In the genomic region with DNA sequence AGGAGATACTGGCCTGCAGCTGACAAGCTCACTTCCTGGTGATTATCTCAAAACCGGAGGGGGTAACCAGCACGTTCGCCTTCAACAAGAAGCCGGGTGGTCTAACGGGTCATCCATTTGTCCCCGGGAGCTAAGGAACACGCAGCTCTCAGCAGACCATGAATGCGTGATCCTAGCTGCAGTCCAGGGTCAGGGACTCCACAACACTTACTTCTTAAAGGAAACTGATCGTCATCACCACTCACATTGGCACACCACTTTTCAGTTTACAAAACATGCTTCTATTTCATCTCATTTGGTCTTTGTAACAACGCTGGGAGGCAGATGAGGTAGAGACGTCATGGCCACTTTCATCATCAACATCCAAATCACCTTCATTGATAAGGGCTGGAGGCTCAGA, we compare ENCODE assay signal across 22 cellular contexts. TPM values are rescaled to one million over a fixed set of nuclear protein-coding genes. Genes with fewer than 3 reads are reported as not detected.
DNase-seq lines count a peak whose midpoint lies in the region; ATAC-seq, FAIRE-seq and TF ChIP-seq lines count a peak whose summit lies in the region.
"Had no signal": no experiment of that assay in that cellular context is flagged by ENCODE, and none has a peak within 500 bp of the region (broad histone marks: within the 10 kb centered on the region; RNA-seq: fewer than 3 reads in every experiment).

No MANE protein-coding gene starts in this region.

- TF ChIP-seq POLR2A in H1 (IDR thresholded peaks at IDR 0.05; ENCODE audit: control extremely low read depth in 1 of 2, low read depth in 2 of 2, low read length in 2 of 2) = no peak

- no peak overlapping the region for H3K9ac ChIP-seq in H1 (replicated peaks in 1 of 4; ENCODE audit: extremely low read depth in 1 of 4, low read depth in 3 of 4, low read length in 3 of 4)
- H3K9ac ChIP-seq in MM.1S (ENCODE audit: low read length) = no peak overlapping the region

- CTCF ChIA-PET in H1 (lab: Charles Lee; ENCODE audit: partially characterized antibody) = interaction anchor here (0.9 to 2.4 kb wide), 6 partner anchors 17 to 86 kb away, joined by 3 to 8 read pairs (median 5); no protein-coding TSS in a partner anchor

- H3K14ac ChIP-seq in H1 (ENCODE audit: insufficient read length) = no peak overlapping the region

- TF ChIP-seq EP300 in H1 (IDR thresholded peaks at IDR 0.05; ENCODE audit: borderline replicate concordance in 1 of 2, low read depth in 2 of 2, low read length in 2 of 2) = no peak

- peaks cover 54% of the 10 kb centered on the region for H3K4me1 Mint-ChIP-seq in stimulated activated naive CD8-positive, alpha-beta T cell treated with anti-CD3 and anti-CD28 coated beads, Interleukin-15, Interleukin-2, amounts not matched to agents 100 ng/mL and 50 ng/mL, for 24 hours (ENCODE audit: low read depth)
- H3K4me1 Mint-ChIP-seq in T-helper 17 cell = peaks cover 42% of the 10 kb centered on the region

- H3K23me2 ChIP-seq in H1 (ENCODE audit: low read depth, low read length) = no peaks in the 10 kb centered on the region

- H2AFZ ChIP-seq in H1 (ENCODE audit: low read length) (no peak overlapping the region), MM.1S (ENCODE audit: low read length) (no peak overlapping the region)
- H2AFZ ChIP-seq: GM23338 had no signal

- 89% methylated on average over 11 of the region's 11 CpGs; no CpG with 5 or more reads in 1 of the 2 experiments for WGBS in H1 (ENCODE audit: extremely low coverage in 1 of 2, insufficient coverage in 1 of 2, insufficient read length in 1 of 2, insufficient replicate concordance in 2 of 2, low coverage in 1 of 2, low lambda C conversion rate in 2 of 2, missing lambda C conversion rate in 1 of 2), 2 experiments

- H2BK15ac ChIP-seq in H1 (ENCODE audit: low read length) = no peak overlapping the region

- H4K5ac ChIP-seq in H1 (ENCODE audit: insufficient read length, low read depth, low read length) = no peak overlapping the region

- no peak for DNase-seq in stimulated activated naive CD8-positive, alpha-beta T cell treated with anti-CD3 and anti-CD28 coated beads, Interleukin-15, Interleukin-2, amounts not matched to agents 100 U/mL and 50 U/mL, for 24 hours
- DNase-seq in T-helper 17 cell = no peak
- no peak for DNase-seq in H1 (ENCODE audit: low read depth in 1 of 2, low spot score in 2 of 2)
- no peak for DNase-seq in sciatic nerve (ENCODE audit: low spot score)
- DNase-seq in MM.1S = no peak
- DNase-seq in Kasumi-1 (lab: John Stamatoyannopoulos, UW) = no peak
- no peak for DNase-seq in upper lobe of right lung
- DNase-seq: activated CD4-positive, alpha-beta T cell treated with anti-CD3 and anti-CD28 coated beads, Interleukin-2, amount 50 U/mL, for 48 hours; activated gamma-delta T cell; BE2C; DMS153; foreskin keratinocyte; NCI-H1048; NCI-H526 treated with DMSO at 0.1 percent for 48 hours; pancreas; PC-3; stimulated activated CD4-positive, alpha-beta T cell treated with anti-CD3 and anti-CD28 coated beads, Interleukin-4, amount 100 ng/mL, for 24 hours; stimulated activated CD8-positive, alpha-beta memory T cell treated with anti-CD3 and anti-CD28 coated beads, Interleukin-4, amount 100 ng/mL, for 48 hours; thyroid gland had no signal

- no peak overlapping the region for H2BK12ac ChIP-seq in H1 (ENCODE audit: low read depth, low read length)

- H3F3A ChIP-seq in MM.1S (ENCODE audit: insufficient read depth, low read length) = no peaks in the 10 kb centered on the region

- H2AK5ac ChIP-seq in H1 (ENCODE audit: low read depth, low read length) = no peak overlapping the region

- H3K9me3 Mint-ChIP-seq in stimulated activated naive CD8-positive, alpha-beta T cell treated with anti-CD3 and anti-CD28 coated beads, Interleukin-15, Interleukin-2, amounts not matched to agents 100 ng/mL and 50 ng/mL, for 24 hours = no peaks in the 10 kb centered on the region
- H3K9me3 Mint-ChIP-seq: GM23338 had no signal

- peaks cover 0 to 13% (median 3%) of the 10 kb centered on the region in 4 experiments; a peak in 6 of 8 replicates for H3K36me3 ChIP-seq in H1 (ENCODE audit: control insufficient read depth in 2 of 4, insufficient read depth in 4 of 4, low read length in 3 of 4)
- no peaks in the 10 kb centered on the region for H3K36me3 ChIP-seq in MM.1S (replicated peaks; ENCODE audit: insufficient read depth, low read length)
- peaks cover 13% of the 10 kb centered on the region for H3K36me3 ChIP-seq in upper lobe of right lung
- H3K36me3 ChIP-seq: BE2C, pancreas, thyroid gland had no signal

- H4K8ac ChIP-seq in H1 (ENCODE audit: extremely low read depth, insufficient read depth, low read length) = no peak overlapping the region

- POLR2A ChIA-PET in H1 (lab: Charles Lee; ENCODE audit: partially characterized antibody) = no interaction called here

- H3K9me3 ChIP-seq in T-helper 17 cell (ENCODE audit: control insufficient read depth, low read length, poor library complexity, severe bottlenecking) = no peaks in the 10 kb centered on the region
- no peaks in the 10 kb centered on the region for H3K9me3 ChIP-seq in H1 (ENCODE audit: insufficient read depth in 2 of 2, low read depth in 1 of 2, low read length in 1 of 2)
- H3K9me3 ChIP-seq in MM.1S (replicated peaks; ENCODE audit: insufficient read depth, low read length) = no peaks in the 10 kb centered on the region
- no peaks in the 10 kb centered on the region for H3K9me3 ChIP-seq in upper lobe of right lung
- H3K9me3 ChIP-seq: BE2C, pancreas, thyroid gland had no signal

- H2BK5ac ChIP-seq in H1 (ENCODE audit: low read depth, low read length) = peak overlapping the region; percentile 45; the same call in 1 of the 2 replicates

- intact Hi-C loops in sciatic nerve (cut with DNase I) = no loop called here
- intact Hi-C loops in upper lobe of right lung (cut with DNase I) = no loop called here

- H4K20me1 ChIP-seq in H1 (replicated peaks in 1 of 2; ENCODE audit: control insufficient read depth in 1 of 2, insufficient read depth in 2 of 2, low read length in 2 of 2) = peaks cover 11 to 25% of the 10 kb centered on the region in 2 experiments
- no peaks in the 10 kb centered on the region for H4K20me1 ChIP-seq in MM.1S (ENCODE audit: insufficient read depth, low read length)

- TF ChIP-seq CTCF in H1 (IDR thresholded peaks at IDR 0.05; ENCODE audit: control extremely low read depth in 1 of 3, insufficient read depth in 1 of 3, low read depth in 1 of 3, low read length in 3 of 3) (no peak), MM.1S (IDR thresholded peaks at IDR 0.05; ENCODE audit: low read length) (no peak), upper lobe of right lung (IDR thresholded peaks at IDR 0.05) (no peak)

- peak overlapping the region; percentile 32 for H3K27ac Mint-ChIP-seq in stimulated activated naive CD8-positive, alpha-beta T cell treated with anti-CD3 and anti-CD28 coated beads, Interleukin-15, Interleukin-2, amounts not matched to agents 100 ng/mL and 50 ng/mL, for 24 hours
- H3K27ac Mint-ChIP-seq in T-helper 17 cell = peak overlapping the region; percentile 99
- H3K27ac Mint-ChIP-seq: GM23338 had no signal

- H3K4ac ChIP-seq in H1 (replicated peaks; ENCODE audit: insufficient read length, low read depth, low read length) = no peak overlapping the region

- H3K18ac ChIP-seq in H1 (ENCODE audit: extremely low read depth, low read length) = no peak overlapping the region

- no peak for TF ChIP-seq RAD21 in H1 (IDR thresholded peaks at IDR 0.05 in 1 of 2, conservative IDR thresholded peaks at IDR 0.05 in 1 of 2; ENCODE audit: low read depth in 2 of 2, low read length in 2 of 2)

- no peak overlapping the region for H3K56ac ChIP-seq in H1 (replicated peaks; ENCODE audit: insufficient read length, low read depth, low read length)

- peaks cover 76% of the 10 kb centered on the region for H3K36me3 Mint-ChIP-seq in stimulated activated naive CD8-positive, alpha-beta T cell treated with anti-CD3 and anti-CD28 coated beads, Interleukin-15, Interleukin-2, amounts not matched to agents 100 ng/mL and 50 ng/mL, for 24 hours (ENCODE audit: low read depth)
- H3K36me3 Mint-ChIP-seq in T-helper 17 cell (ENCODE audit: low read depth) = peaks cover 3% of the 10 kb centered on the region

- H3K4me2 ChIP-seq in H1 (ENCODE audit: insufficient read depth in 1 of 2, low read depth in 2 of 2, low read length in 2 of 2) = no peak overlapping the region
- H3K4me2 ChIP-seq in MM.1S (ENCODE audit: low read depth, low read length) = no peak overlapping the region
- H3K4me2 ChIP-seq: GM23338 had no signal

- ATAC-seq in stimulated activated naive CD8-positive, alpha-beta T cell treated with anti-CD3 and anti-CD28 coated beads, Interleukin-15, Interleukin-2, amounts not matched to agents 100 U/mL and 50 U/mL, for 24 hours = no peak
- ATAC-seq in T-helper 17 cell (no peak), sciatic nerve (no peak), upper lobe of right lung (no peak)
- ATAC-seq: foreskin keratinocyte, GM23338, pancreas, PC-3 had no signal

- H3K27me3 Mint-ChIP-seq in stimulated activated naive CD8-positive, alpha-beta T cell treated with anti-CD3 and anti-CD28 coated beads, Interleukin-15, Interleukin-2, amounts not matched to agents 100 ng/mL and 50 ng/mL, for 24 hours = no peaks in the 10 kb centered on the region
- no peaks in the 10 kb centered on the region for H3K27me3 Mint-ChIP-seq in T-helper 17 cell
- H3K27me3 Mint-ChIP-seq: brain had no signal

- H3K23ac ChIP-seq in H1 (ENCODE audit: insufficient read length) = no peak overlapping the region

- no peak overlapping the region for H4K91ac ChIP-seq in H1 (replicated peaks; ENCODE audit: insufficient read length, low read length)

- H3K79me2 ChIP-seq in H1 (ENCODE audit: control insufficient read depth in 1 of 2, insufficient read depth in 2 of 2, low read length in 2 of 2) (peaks cover 5 to 43% of the 10 kb centered on the region in 2 experiments; a peak in 3 of 4 replicates), MM.1S (ENCODE audit: low read length) (no peaks in the 10 kb centered on the region)

- H2BK120ac ChIP-seq in H1 (replicated peaks; ENCODE audit: low read depth, low read length) = no peak overlapping the region

- H3K27me3 ChIP-seq in H1 (replicated peaks in 1 of 4; ENCODE audit: control insufficient read depth in 3 of 4, extremely low read depth in 1 of 4, insufficient read depth in 3 of 4, low read length in 3 of 4) (peaks cover 0 to 2% (median 0%) of the 10 kb centered on the region in 4 experiments; a peak in 2 of 7 replicates), MM.1S (replicated peaks; ENCODE audit: insufficient read depth, low read length) (no peaks in the 10 kb centered on the region), upper lobe of right lung (no peaks in the 10 kb centered on the region)
- H3K27me3 ChIP-seq: BE2C, foreskin keratinocyte, pancreas, thyroid gland had no signal

- H3K4me1 ChIP-seq in H1 (replicated peaks in 1 of 4; ENCODE audit: control insufficient read depth in 3 of 4, insufficient read depth in 4 of 4, low read length in 3 of 4) (peaks cover 0 to 8% (median 3%) of the 10 kb centered on the region in 4 experiments; a peak in 4 of 7 replicates), MM.1S (ENCODE audit: low read length) (no peaks in the 10 kb centered on the region), upper lobe of right lung (peaks cover 22% of the 10 kb centered on the region)
- H3K4me1 ChIP-seq: BE2C, foreskin keratinocyte, thyroid gland had no signal

- H3K79me1 ChIP-seq in H1 (ENCODE audit: low read depth, low read length) = peaks cover 12% of the 10 kb centered on the region

- no peak for FAIRE-seq in H1 (lab: Jason Lieb, UNC)
- FAIRE-seq: pancreas had no signal

- H2BK20ac ChIP-seq in H1 (ENCODE audit: low read length) = no peak overlapping the region

- H3K4me3 Mint-ChIP-seq in stimulated activated naive CD8-positive, alpha-beta T cell treated with anti-CD3 and anti-CD28 coated beads, Interleukin-15, Interleukin-2, amounts not matched to agents 100 ng/mL and 50 ng/mL, for 24 hours = no peak overlapping the region
- peak overlapping the region; percentile 60 for H3K4me3 Mint-ChIP-seq in T-helper 17 cell
- H3K4me3 Mint-ChIP-seq: brain, GM23338 had no signal

- H3K4me3 ChIP-seq in H1 (ENCODE audit: extremely low read depth in 1 of 4, insufficient read depth in 2 of 4, low read depth in 3 of 4, low read length in 4 of 4) (no peak overlapping the region), MM.1S (ENCODE audit: low read length) (no peak overlapping the region), upper lobe of right lung (no peak overlapping the region)
- H3K4me3 ChIP-seq: GM23338, pancreas, thyroid gland had no signal

- H3K27ac ChIP-seq in H1 (ENCODE audit: low read depth, low read length) (no peak overlapping the region), MM.1S (ENCODE audit: low read length) (no peak overlapping the region), upper lobe of right lung (no peak overlapping the region)
- H3K27ac ChIP-seq: foreskin keratinocyte, pancreas, thyroid gland had no signal

- H3K9me2 ChIP-seq in MM.1S (replicated peaks; ENCODE audit: insufficient read depth, low read length) = no peaks in the 10 kb centered on the region

RNA-seq across cellular contexts. Expression of gene COTL1, which starts 25.2 kb away (rescaled TPM):
- 100 to 1,000 TPM; 287 to 328 TPM for total RNA-seq in T-helper 17 cell
- total RNA-seq in H1 (2021; fragmentation: NEBNext Ultra II Directional; extraction: Animal tissue kit (Norgen Biotek cat#: 25700)) = 183 TPM in 2 replicates
- polyA plus RNA-seq in H1 (2011; rRNA removed) = 59.2 and 89.0 TPM in 2 replicates
- polyA plus RNA-seq in H1 (2011; cell fraction: cytosol; rRNA removed) = 69.0 TPM
- polyA plus RNA-seq in H1 (2011; cell fraction: nucleus; rRNA removed) = 66.9 TPM
- 130 to 155 TPM (median 146 TPM) in 4 replicates for polyA plus RNA-seq in H1 (2012, experiment 1 of 2)
- 218 TPM for polyA plus RNA-seq in H1 (2012, experiment 2 of 2)
- polyA plus RNA-seq in H1 (2013, experiment 1 of 2) = 116 TPM
- polyA plus RNA-seq in H1 (2013, experiment 2 of 2) = 122 TPM
- polyA minus RNA-seq in H1 (2011; rRNA and poly(A)+ RNA removed) = 20.0 and 39.8 TPM in 2 replicates
- polyA minus RNA-seq in H1 (2011; cell fraction: cytosol; rRNA and poly(A)+ RNA removed) = 41.8 TPM
- 27.7 TPM for polyA minus RNA-seq in H1 (2011; cell fraction: nucleus; rRNA and poly(A)+ RNA removed)
- 77.9 TPM for total RNA-seq in sciatic nerve
- total RNA-seq in upper lobe of right lung = 129 TPM

RNA-seq across cellular contexts. Expression of gene KLHL36, which starts 55.6 kb away (rescaled TPM):
- total RNA-seq in T-helper 17 cell = 10 to 100 TPM; 68.1 to 78.2 TPM
- 33.6 and 35.3 TPM in 2 replicates for total RNA-seq in H1 (2021; fragmentation: NEBNext Ultra II Directional; extraction: Animal tissue kit (Norgen Biotek cat#: 25700))
- polyA plus RNA-seq in H1 (2011; rRNA removed) = 22.9 and 33.7 TPM in 2 replicates
- 25.1 TPM for polyA plus RNA-seq in H1 (2011; cell fraction: cytosol; rRNA removed)
- 34.8 TPM for polyA plus RNA-seq in H1 (2011; cell fraction: nucleus; rRNA removed)
- 16.3 to 22.6 TPM (median 21.6 TPM) in 4 replicates for polyA plus RNA-seq in H1 (2012, experiment 1 of 2)
- polyA plus RNA-seq in H1 (2012, experiment 2 of 2) = 13.3 TPM
- 14.7 TPM for polyA plus RNA-seq in H1 (2013, experiment 1 of 2)
- polyA plus RNA-seq in H1 (2013, experiment 2 of 2) = 14.9 TPM
- 48.3 and 51.7 TPM in 2 replicates for polyA minus RNA-seq in H1 (2011; rRNA and poly(A)+ RNA removed)
- 40.4 TPM for polyA minus RNA-seq in H1 (2011; cell fraction: cytosol; rRNA and poly(A)+ RNA removed)
- 30.4 TPM for polyA minus RNA-seq in H1 (2011; cell fraction: nucleus; rRNA and poly(A)+ RNA removed)
- 60.2 TPM for total RNA-seq in sciatic nerve
- total RNA-seq in upper lobe of right lung = 56.3 TPM
